In the genomic region with DNA sequence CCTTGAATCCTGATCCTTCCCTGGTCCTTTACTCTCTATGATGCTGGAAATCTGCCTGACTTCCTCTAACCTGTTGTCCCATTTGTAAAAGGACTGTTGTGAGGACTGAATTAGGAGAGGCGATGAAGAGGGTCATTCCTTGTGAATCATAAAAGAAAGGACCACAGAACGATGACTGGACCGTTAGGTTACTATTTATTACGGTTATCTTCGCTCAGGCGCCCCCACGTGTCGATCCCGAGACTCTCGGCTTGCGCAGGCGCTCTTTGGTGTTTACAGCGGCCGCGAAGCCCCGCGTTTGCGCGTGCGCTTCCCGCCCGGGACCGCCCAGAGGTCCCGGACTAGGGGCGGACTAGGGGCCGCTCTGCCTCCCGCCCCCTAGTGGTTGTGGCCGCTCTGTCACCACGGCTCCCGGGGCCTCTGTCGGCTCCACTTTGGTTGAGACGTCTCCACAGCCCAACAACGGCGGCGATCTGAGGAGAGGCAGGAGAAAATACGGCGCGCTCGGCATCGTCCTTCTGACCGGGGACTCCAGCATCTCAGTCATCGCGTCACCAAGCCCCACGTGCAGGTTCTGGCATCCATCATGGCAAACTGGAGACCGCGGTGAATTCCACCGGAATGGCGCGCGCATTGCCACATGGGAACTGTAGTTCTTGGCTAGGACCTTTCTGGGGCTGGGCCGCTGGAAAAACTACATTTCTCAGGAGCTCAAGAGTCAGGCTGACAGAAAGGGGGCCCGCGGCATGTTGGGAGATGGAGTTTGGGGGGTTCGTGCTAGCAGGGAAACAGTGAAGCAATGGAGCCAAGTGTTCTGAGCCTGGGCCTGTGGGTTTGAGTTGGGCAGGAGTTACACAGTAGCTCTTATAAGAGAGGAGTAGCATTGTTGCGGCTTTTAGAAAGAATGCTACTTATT, we compare ENCODE assay signal across 1 cellular context.
A peak's percentile ranks its signal among the peaks of the same experiment; 100 is the strongest.
TF ChIP-seq lines count a peak whose summit lies in the region.

Gene STARD10, minus strand, starts transcription at position 596 of the 916 bp plus-strand sequence. CDS start 12,866 bp downstream, outside the sequence.

TF ChIP-seq in IMR-90, 13 proteins besides CTCF, POLR2A, EP300 and RAD21 (continued from another document):
- TF ChIP-seq, protein P1, sequence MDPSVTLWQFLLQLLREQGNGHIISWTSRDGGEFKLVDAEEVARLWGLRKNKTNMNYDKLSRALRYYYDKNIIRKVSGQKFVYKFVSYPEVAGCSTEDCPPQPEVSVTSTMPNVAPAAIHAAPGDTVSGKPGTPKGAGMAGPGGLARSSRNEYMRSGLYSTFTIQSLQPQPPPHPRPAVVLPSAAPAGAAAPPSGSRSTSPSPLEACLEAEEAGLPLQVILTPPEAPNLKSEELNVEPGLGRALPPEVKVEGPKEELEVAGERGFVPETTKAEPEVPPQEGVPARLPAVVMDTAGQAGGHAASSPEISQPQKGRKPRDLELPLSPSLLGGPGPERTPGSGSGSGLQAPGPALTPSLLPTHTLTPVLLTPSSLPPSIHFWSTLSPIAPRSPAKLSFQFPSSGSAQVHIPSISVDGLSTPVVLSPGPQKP (IDR thresholded peaks at IDR 0.05; ENCODE audit: borderline replicate concordance, low read depth, low read length): no peak
- TF ChIP-seq FOS (IDR thresholded peaks at IDR 0.05; ENCODE audit: low read depth, low read length): peak; percentile 60; the same call in 1 of the 2 replicates
- TF ChIP-seq SMC3 (IDR thresholded peaks at IDR 0.05; ENCODE audit: low read depth, low read length): peak; percentile 71
- TF ChIP-seq, protein P2, sequence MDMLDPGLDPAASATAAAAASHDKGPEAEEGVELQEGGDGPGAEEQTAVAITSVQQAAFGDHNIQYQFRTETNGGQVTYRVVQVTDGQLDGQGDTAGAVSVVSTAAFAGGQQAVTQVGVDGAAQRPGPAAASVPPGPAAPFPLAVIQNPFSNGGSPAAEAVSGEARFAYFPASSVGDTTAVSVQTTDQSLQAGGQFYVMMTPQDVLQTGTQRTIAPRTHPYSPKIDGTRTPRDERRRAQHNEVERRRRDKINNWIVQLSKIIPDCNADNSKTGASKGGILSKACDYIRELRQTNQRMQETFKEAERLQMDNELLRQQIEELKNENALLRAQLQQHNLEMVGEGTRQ (IDR thresholded peaks at IDR 0.05; ENCODE audit: low read depth, low read length): peak; percentile 90
TF ChIP-seq in IMR-90: peak in this region for 7.
